ENCODE assay signal across 1 cellular context in the genomic region with DNA sequence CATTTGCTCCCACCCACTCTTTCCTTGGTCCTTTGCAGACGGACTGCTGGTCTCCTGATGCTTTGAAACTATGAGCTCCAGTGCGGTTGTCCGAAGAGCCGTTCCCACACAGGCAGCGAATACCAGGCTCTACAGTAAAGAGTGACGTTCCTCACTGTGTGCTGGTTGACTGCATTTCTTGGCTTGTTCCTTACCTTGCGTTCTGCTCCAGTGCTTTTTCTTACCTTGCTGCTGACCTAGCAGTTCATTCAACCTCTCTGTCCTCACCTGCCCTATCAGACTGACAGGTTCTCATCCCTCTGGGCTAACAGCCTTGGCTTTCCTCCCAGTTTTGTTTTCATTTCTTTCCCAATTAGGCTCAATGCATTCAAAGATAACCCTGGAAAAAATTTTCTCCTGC.
TF ChIP-seq lines count a peak whose summit lies in the region.

No MANE protein-coding gene starts in this region.

TF ChIP-seq in WTC11, 78 proteins besides CTCF, POLR2A, EP300 and RAD21 (continued from another document):
- TF ChIP-seq, protein P1, sequence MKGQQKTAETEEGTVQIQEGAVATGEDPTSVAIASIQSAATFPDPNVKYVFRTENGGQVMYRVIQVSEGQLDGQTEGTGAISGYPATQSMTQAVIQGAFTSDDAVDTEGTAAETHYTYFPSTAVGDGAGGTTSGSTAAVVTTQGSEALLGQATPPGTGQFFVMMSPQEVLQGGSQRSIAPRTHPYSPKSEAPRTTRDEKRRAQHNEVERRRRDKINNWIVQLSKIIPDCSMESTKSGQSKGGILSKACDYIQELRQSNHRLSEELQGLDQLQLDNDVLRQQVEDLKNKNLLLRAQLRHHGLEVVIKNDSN (CRISPR knock-in tag; IDR thresholded peaks at IDR 0.05): no peak
- TF ChIP-seq ZNF416 (CRISPR knock-in tag; IDR thresholded peaks at IDR 0.05) (no peak), JUN (CRISPR knock-in tag; IDR thresholded peaks at IDR 0.05) (no peak)
